ENCODE assay signal across 17 cellular contexts in genomic region chr2:170850251-170850650, GRCh38. TPM values are rescaled to one million over a fixed set of nuclear protein-coding genes. Genes with fewer than 3 reads are reported as not detected.
DNase-seq lines count a peak whose midpoint lies in the region; ATAC-seq and TF ChIP-seq lines count a peak whose summit lies in the region.
"Had no signal": no experiment of that assay in that cellular context is flagged by ENCODE, and none has a peak within 500 bp of the region (broad histone marks: within the 10 kb centered on the region; RNA-seq: fewer than 3 reads in every experiment).

No MANE protein-coding gene starts in this region.

- H3K4me1 Mint-ChIP-seq in stimulated activated naive CD8-positive, alpha-beta T cell treated with anti-CD3 and anti-CD28 coated beads, Interleukin-15, amount 100 ng/mL, for 72 hours: no peaks in the 10 kb centered on the region
- H3K4me1 Mint-ChIP-seq in endodermal cell: no peaks in the 10 kb centered on the region
- H3K4me1 Mint-ChIP-seq: CD4-positive, alpha-beta memory T cell had no signal

- TF ChIP-seq POLR2A in tibial nerve (IDR thresholded peaks at IDR 0.05): no peak

- no peak overlapping the region for H3K27ac Mint-ChIP-seq in stimulated activated naive CD8-positive, alpha-beta T cell treated with anti-CD3 and anti-CD28 coated beads, Interleukin-15, amount 100 ng/mL, for 72 hours
- H3K27ac Mint-ChIP-seq in endodermal cell: no peak overlapping the region
- H3K27ac Mint-ChIP-seq: CD4-positive, alpha-beta memory T cell had no signal

- H3K36me3 ChIP-seq in endodermal cell (ENCODE audit: control insufficient read depth, insufficient read depth, low read length) (peaks cover 20% of the 10 kb centered on the region), aorta (ENCODE audit: control insufficient read depth in 1 of 2, insufficient read depth in 2 of 2, low read length in 1 of 2) (peaks cover 0 to 12% of the 10 kb centered on the region in 2 donors), tibial nerve (no peaks in the 10 kb centered on the region)
- H3K36me3 ChIP-seq: HAP-1 had no signal

- H3K27me3 Mint-ChIP-seq in stimulated activated naive CD8-positive, alpha-beta T cell treated with anti-CD3 and anti-CD28 coated beads, Interleukin-15, amount 100 ng/mL, for 72 hours: no peaks in the 10 kb centered on the region
- no peaks in the 10 kb centered on the region for H3K27me3 Mint-ChIP-seq in endodermal cell (ENCODE audit: insufficient read depth)

- ATAC-seq in stimulated activated naive CD8-positive, alpha-beta T cell treated with anti-CD3 and anti-CD28 coated beads, Interleukin-15, Interleukin-2, amounts not matched to agents 100 U/mL and 50 U/mL, for 24 hours: peak; percentile 32
- no peak for ATAC-seq in stimulated activated naive CD8-positive, alpha-beta T cell treated with anti-CD3 and anti-CD28 coated beads, Interleukin-15, amount 100 ng/mL, for 72 hours
- ATAC-seq in aorta (ENCODE audit: low FRiP score): peak; percentile 22
- ATAC-seq: A549 had no signal

- no peaks in the 10 kb centered on the region for H3K9me3 Mint-ChIP-seq in stimulated activated naive CD8-positive, alpha-beta T cell treated with anti-CD3 and anti-CD28 coated beads, Interleukin-15, amount 100 ng/mL, for 72 hours
- no peaks in the 10 kb centered on the region for H3K9me3 Mint-ChIP-seq in endodermal cell
- H3K9me3 Mint-ChIP-seq: CD4-positive, alpha-beta memory T cell had no signal

- peaks cover 48% of the 10 kb centered on the region for H3K36me3 Mint-ChIP-seq in endodermal cell (ENCODE audit: low read depth)
- H3K36me3 Mint-ChIP-seq: CD4-positive, alpha-beta memory T cell had no signal

- intact Hi-C loops in aorta (cut with DNase I): no loop called here

- H3K4me3 ChIP-seq in endodermal cell (ENCODE audit: low read length): no peak overlapping the region
- no peak overlapping the region for H3K4me3 ChIP-seq in aorta (ENCODE audit: low read length in 2 of 2)
- no peak overlapping the region for H3K4me3 ChIP-seq in tibial nerve
- H3K4me3 ChIP-seq: A549, HAP-1 had no signal

- H3K4me1 ChIP-seq in endodermal cell (ENCODE audit: control insufficient read depth, insufficient read depth, low read length): no peaks in the 10 kb centered on the region
- no peaks in the 10 kb centered on the region for H3K4me1 ChIP-seq in aorta (ENCODE audit: control insufficient read depth in 1 of 2, insufficient read depth in 2 of 2, low read length in 2 of 2)
- H3K4me1 ChIP-seq in tibial nerve: no peaks in the 10 kb centered on the region
- H3K4me1 ChIP-seq: A549, HAP-1 had no signal

- H3K27me3 ChIP-seq in endodermal cell (ENCODE audit: control insufficient read depth, insufficient read depth, low read length, poor library complexity, severe bottlenecking) (no peaks in the 10 kb centered on the region), aorta (ENCODE audit: control insufficient read depth in 1 of 2, insufficient read depth in 2 of 2, low read length in 1 of 2) (no peaks in the 10 kb centered on the region), tibial nerve (no peaks in the 10 kb centered on the region)

- no peak for TF ChIP-seq EP300 in tibial nerve (IDR thresholded peaks at IDR 0.05)

- H3K27ac ChIP-seq in endodermal cell (ENCODE audit: low read depth, low read length): no peak overlapping the region
- H3K27ac ChIP-seq in aorta (ENCODE audit: low read depth in 1 of 2, low read length in 2 of 2): no peak overlapping the region
- H3K27ac ChIP-seq in tibial nerve: no peak overlapping the region
- H3K27ac ChIP-seq: A549 had no signal

- no peak overlapping the region for H3K4me3 Mint-ChIP-seq in stimulated activated naive CD8-positive, alpha-beta T cell treated with anti-CD3 and anti-CD28 coated beads, Interleukin-15, amount 100 ng/mL, for 72 hours
- no peak overlapping the region for H3K4me3 Mint-ChIP-seq in endodermal cell
- H3K4me3 Mint-ChIP-seq: CD4-positive, alpha-beta memory T cell had no signal

- no peak for DNase-seq in stimulated activated naive CD8-positive, alpha-beta T cell treated with anti-CD3 and anti-CD28 coated beads, Interleukin-15, Interleukin-2, amounts not matched to agents 100 U/mL and 50 U/mL, for 24 hours
- DNase-seq in stimulated activated naive CD8-positive, alpha-beta T cell treated with anti-CD3 and anti-CD28 coated beads, Interleukin-15, amount 100 ng/mL, for 72 hours: no peak
- peak; percentile 34 for DNase-seq in endodermal cell
- no peak for DNase-seq in aorta
- DNase-seq in tibial nerve (ENCODE audit: low spot score in 2 of 2): no peak
- no peak for DNase-seq in T-helper 9 cell
- DNase-seq: 8988T; C1 segment of cervical spinal cord; Calu3; CD4-positive, alpha-beta memory T cell; COR-L47; DMS53; DMS79 treated with DMSO at 0.1 percent for 48 hours; GF-D8; GOT3 had no signal

- H3K9me3 ChIP-seq in endodermal cell (ENCODE audit: control insufficient read depth, low read length): no peaks in the 10 kb centered on the region
- no peaks in the 10 kb centered on the region for H3K9me3 ChIP-seq in aorta (ENCODE audit: control insufficient read depth, low read length)
- no peaks in the 10 kb centered on the region for H3K9me3 ChIP-seq in tibial nerve
- H3K9me3 ChIP-seq: A549, HAP-1 had no signal

- WGBS in endodermal cell (ENCODE audit: insufficient coverage in 1 of 2, insufficient read length in 1 of 2), 2 experiments: 95 to 100% methylated on average over 3 of the region's 3 CpGs
- WGBS in aorta, 2 donors: 95 to 100% methylated on average over 3 of the region's 3 CpGs
- WGBS in tibial nerve, 2 donors: 93 to 95% methylated on average over 3 of the region's 3 CpGs

- H3K9ac ChIP-seq in endodermal cell (ENCODE audit: extremely low read depth, low read length, poor library complexity, severe bottlenecking): no peak overlapping the region

- no peak for TF ChIP-seq CTCF in endodermal cell (conservative IDR thresholded peaks at IDR 0.05)
- TF ChIP-seq CTCF in tibial nerve (IDR thresholded peaks at IDR 0.05): no peak

RNA-seq across cellular contexts. Expression of gene GAD1, which starts 33.6 kb away (rescaled TPM):
- total RNA-seq in endodermal cell (10 to 100 TPM; 12.8 to 26.3 TPM), aorta (1 to 10 TPM; 6.9 to 7.8 TPM), tibial nerve (1 to 10 TPM in 1 of 4 donors, not detected in 3; 1.2 TPM)
- polyA plus RNA-seq in endodermal cell (2013, experiment 1 of 2): 20.6 TPM
- polyA plus RNA-seq in endodermal cell (2013, experiment 2 of 2): 21.4 TPM
- polyA plus RNA-seq in aorta: 1 to 10 TPM; 1.6 to 2.0 TPM
- total RNA-seq: CD4-positive, alpha-beta memory T cell had no signal
- polyA plus RNA-seq: CD4-positive, alpha-beta memory T cell had no signal
